1 cellular context compared by ENCODE assay signal in the genomic region with DNA sequence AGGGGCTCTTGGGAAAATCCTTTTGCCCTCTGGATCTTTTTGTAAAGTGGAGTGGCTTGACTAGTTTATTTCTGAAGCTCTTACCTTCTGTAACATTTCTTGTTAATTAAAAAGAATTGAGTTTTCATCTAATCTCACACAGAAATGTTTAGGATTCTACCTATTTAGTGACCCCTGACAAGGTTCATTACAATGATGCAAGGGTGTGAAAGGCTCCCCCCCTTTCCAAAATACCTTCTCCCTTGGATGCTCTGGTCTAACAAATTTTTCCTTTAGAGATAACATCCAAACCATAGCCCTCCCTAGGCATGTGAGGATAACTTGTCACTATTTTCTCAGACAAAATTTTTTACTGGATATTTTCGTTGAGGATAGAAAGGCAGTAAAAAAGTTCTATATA.
TF ChIP-seq lines count a peak whose summit lies in the region.

No MANE protein-coding gene starts in this region.

TF ChIP-seq in K562, 482 proteins besides CTCF, POLR2A, EP300 and RAD21 (continued from another document):
- TF ChIP-seq, protein P1, sequence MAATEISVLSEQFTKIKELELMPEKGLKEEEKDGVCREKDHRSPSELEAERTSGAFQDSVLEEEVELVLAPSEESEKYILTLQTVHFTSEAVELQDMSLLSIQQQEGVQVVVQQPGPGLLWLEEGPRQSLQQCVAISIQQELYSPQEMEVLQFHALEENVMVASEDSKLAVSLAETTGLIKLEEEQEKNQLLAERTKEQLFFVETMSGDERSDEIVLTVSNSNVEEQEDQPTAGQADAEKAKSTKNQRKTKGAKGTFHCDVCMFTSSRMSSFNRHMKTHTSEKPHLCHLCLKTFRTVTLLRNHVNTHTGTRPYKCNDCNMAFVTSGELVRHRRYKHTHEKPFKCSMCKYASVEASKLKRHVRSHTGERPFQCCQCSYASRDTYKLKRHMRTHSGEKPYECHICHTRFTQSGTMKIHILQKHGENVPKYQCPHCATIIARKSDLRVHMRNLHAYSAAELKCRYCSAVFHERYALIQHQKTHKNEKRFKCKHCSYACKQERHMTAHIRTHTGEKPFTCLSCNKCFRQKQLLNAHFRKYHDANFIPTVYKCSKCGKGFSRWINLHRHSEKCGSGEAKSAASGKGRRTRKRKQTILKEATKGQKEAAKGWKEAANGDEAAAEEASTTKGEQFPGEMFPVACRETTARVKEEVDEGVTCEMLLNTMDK (IDR thresholded peaks at IDR 0.05; ENCODE audit: borderline replicate concordance, insufficient read depth, low read depth, low read length, poor library complexity, severe bottlenecking) = no peak
- TF ChIP-seq ZNF75A (CRISPR knock-in tag; IDR thresholded peaks at IDR 0.05) (no peak), ZNF217 (CRISPR knock-in tag; IDR thresholded peaks at IDR 0.05) (no peak), TRIM24 (IDR thresholded peaks at IDR 0.05) (peak in 1 of 2 experiments; percentile 52; a peak in 1 of 4 replicates), NR2C2 (CRISPR knock-in tag; IDR thresholded peaks at IDR 0.05) (no peak), NR2C2 (tag; IDR thresholded peaks at IDR 0.05) (0 out of 2 replicates have a peak, but pooled peaks have one; percentile 28), BDP1 (IDR thresholded peaks at IDR 0.05; ENCODE audit: insufficient read depth, insufficient read length) (no peak), MYNN (IDR thresholded peaks at IDR 0.05) (no peak), MYNN (CRISPR knock-in tag; IDR thresholded peaks at IDR 0.05) (no peak), FOXK2 (conservative IDR thresholded peaks at IDR 0.05 in 1 of 2, IDR thresholded peaks at IDR 0.05 in 1 of 2; ENCODE audit: low read depth in 2 of 2) (no peak), PHB (CRISPR knock-in tag; IDR thresholded peaks at IDR 0.05) (no peak), PCBP1 (IDR thresholded peaks at IDR 0.05; ENCODE audit: low read depth, low read length, poor library complexity, severe bottlenecking) (no peak)
- TF ChIP-seq, protein P2, sequence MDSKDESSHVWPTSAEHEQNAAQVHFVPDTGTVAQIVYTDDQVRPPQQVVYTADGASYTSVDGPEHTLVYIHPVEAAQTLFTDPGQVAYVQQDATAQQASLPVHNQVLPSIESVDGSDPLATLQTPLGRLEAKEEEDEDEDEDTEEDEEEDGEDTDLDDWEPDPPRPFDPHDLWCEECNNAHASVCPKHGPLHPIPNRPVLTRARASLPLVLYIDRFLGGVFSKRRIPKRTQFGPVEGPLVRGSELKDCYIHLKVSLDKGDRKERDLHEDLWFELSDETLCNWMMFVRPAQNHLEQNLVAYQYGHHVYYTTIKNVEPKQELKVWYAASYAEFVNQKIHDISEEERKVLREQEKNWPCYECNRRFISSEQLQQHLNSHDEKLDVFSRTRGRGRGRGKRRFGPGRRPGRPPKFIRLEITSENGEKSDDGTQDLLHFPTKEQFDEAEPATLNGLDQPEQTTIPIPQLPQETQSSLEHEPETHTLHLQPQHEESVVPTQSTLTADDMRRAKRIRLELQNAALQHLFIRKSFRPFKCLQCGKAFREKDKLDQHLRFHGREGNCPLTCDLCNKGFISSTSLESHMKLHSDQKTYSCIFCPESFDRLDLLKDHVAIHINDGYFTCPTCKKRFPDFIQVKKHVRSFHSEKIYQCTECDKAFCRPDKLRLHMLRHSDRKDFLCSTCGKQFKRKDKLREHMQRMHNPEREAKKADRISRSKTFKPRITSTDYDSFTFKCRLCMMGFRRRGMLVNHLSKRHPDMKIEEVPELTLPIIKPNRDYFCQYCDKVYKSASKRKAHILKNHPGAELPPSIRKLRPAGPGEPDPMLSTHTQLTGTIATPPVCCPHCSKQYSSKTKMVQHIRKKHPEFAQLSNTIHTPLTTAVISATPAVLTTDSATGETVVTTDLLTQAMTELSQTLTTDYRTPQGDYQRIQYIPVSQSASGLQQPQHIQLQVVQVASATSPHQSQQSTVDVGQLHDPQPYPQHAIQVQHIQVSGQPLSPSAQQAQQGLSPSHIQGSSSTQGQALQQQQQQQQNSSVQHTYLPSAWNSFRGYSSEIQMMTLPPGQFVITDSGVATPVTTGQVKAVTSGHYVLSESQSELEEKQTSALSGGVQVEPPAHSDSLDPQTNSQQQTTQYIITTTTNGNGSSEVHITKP (IDR thresholded peaks at IDR 0.05; ENCODE audit: partially characterized antibody) = peak; percentile 66
- TF ChIP-seq, protein P3, sequence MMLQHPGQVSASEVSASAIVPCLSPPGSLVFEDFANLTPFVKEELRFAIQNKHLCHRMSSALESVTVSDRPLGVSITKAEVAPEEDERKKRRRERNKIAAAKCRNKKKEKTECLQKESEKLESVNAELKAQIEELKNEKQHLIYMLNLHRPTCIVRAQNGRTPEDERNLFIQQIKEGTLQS (IDR thresholded peaks at IDR 0.05) = peak; percentile 49; the same call in 1 of the 2 replicates
- TF ChIP-seq, protein P3 (CRISPR knock-in tag; conservative IDR thresholded peaks at IDR 0.05) = no peak
- TF ChIP-seq, protein P4, sequence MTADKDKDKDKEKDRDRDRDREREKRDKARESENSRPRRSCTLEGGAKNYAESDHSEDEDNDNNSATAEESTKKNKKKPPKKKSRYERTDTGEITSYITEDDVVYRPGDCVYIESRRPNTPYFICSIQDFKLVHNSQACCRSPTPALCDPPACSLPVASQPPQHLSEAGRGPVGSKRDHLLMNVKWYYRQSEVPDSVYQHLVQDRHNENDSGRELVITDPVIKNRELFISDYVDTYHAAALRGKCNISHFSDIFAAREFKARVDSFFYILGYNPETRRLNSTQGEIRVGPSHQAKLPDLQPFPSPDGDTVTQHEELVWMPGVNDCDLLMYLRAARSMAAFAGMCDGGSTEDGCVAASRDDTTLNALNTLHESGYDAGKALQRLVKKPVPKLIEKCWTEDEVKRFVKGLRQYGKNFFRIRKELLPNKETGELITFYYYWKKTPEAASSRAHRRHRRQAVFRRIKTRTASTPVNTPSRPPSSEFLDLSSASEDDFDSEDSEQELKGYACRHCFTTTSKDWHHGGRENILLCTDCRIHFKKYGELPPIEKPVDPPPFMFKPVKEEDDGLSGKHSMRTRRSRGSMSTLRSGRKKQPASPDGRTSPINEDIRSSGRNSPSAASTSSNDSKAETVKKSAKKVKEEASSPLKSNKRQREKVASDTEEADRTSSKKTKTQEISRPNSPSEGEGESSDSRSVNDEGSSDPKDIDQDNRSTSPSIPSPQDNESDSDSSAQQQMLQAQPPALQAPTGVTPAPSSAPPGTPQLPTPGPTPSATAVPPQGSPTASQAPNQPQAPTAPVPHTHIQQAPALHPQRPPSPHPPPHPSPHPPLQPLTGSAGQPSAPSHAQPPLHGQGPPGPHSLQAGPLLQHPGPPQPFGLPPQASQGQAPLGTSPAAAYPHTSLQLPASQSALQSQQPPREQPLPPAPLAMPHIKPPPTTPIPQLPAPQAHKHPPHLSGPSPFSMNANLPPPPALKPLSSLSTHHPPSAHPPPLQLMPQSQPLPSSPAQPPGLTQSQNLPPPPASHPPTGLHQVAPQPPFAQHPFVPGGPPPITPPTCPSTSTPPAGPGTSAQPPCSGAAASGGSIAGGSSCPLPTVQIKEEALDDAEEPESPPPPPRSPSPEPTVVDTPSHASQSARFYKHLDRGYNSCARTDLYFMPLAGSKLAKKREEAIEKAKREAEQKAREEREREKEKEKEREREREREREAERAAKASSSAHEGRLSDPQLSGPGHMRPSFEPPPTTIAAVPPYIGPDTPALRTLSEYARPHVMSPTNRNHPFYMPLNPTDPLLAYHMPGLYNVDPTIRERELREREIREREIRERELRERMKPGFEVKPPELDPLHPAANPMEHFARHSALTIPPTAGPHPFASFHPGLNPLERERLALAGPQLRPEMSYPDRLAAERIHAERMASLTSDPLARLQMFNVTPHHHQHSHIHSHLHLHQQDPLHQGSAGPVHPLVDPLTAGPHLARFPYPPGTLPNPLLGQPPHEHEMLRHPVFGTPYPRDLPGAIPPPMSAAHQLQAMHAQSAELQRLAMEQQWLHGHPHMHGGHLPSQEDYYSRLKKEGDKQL (CRISPR knock-in tag; IDR thresholded peaks at IDR 0.05; ENCODE audit: borderline replicate concordance) = no peak
- TF ChIP-seq, protein P5, sequence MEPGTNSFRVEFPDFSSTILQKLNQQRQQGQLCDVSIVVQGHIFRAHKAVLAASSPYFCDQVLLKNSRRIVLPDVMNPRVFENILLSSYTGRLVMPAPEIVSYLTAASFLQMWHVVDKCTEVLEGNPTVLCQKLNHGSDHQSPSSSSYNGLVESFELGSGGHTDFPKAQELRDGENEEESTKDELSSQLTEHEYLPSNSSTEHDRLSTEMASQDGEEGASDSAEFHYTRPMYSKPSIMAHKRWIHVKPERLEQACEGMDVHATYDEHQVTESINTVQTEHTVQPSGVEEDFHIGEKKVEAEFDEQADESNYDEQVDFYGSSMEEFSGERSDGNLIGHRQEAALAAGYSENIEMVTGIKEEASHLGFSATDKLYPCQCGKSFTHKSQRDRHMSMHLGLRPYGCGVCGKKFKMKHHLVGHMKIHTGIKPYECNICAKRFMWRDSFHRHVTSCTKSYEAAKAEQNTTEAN (CRISPR knock-in tag; IDR thresholded peaks at IDR 0.05) = no peak
- TF ChIP-seq, protein P6, sequence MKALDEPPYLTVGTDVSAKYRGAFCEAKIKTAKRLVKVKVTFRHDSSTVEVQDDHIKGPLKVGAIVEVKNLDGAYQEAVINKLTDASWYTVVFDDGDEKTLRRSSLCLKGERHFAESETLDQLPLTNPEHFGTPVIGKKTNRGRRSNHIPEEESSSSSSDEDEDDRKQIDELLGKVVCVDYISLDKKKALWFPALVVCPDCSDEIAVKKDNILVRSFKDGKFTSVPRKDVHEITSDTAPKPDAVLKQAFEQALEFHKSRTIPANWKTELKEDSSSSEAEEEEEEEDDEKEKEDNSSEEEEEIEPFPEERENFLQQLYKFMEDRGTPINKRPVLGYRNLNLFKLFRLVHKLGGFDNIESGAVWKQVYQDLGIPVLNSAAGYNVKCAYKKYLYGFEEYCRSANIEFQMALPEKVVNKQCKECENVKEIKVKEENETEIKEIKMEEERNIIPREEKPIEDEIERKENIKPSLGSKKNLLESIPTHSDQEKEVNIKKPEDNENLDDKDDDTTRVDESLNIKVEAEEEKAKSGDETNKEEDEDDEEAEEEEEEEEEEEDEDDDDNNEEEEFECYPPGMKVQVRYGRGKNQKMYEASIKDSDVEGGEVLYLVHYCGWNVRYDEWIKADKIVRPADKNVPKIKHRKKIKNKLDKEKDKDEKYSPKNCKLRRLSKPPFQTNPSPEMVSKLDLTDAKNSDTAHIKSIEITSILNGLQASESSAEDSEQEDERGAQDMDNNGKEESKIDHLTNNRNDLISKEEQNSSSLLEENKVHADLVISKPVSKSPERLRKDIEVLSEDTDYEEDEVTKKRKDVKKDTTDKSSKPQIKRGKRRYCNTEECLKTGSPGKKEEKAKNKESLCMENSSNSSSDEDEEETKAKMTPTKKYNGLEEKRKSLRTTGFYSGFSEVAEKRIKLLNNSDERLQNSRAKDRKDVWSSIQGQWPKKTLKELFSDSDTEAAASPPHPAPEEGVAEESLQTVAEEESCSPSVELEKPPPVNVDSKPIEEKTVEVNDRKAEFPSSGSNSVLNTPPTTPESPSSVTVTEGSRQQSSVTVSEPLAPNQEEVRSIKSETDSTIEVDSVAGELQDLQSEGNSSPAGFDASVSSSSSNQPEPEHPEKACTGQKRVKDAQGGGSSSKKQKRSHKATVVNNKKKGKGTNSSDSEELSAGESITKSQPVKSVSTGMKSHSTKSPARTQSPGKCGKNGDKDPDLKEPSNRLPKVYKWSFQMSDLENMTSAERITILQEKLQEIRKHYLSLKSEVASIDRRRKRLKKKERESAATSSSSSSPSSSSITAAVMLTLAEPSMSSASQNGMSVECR (CRISPR knock-in tag; IDR thresholded peaks at IDR 0.05) = no peak
TF ChIP-seq in K562: peak in this region for 9.
